In genomic region chr18:63774511-63774910, GRCh38 we compare ENCODE assay signal across 1 cellular context.
TF ChIP-seq lines count a peak whose summit lies in the region.

No MANE protein-coding gene starts in this region.

TF ChIP-seq in SK-N-SH, 30 proteins besides CTCF, POLR2A, EP300 and RAD21 (continued from another document):
- TF ChIP-seq IRF3 (IDR thresholded peaks at IDR 0.05; ENCODE audit: low read depth, low read length) (no peak), SMC3 (IDR thresholded peaks at IDR 0.05; ENCODE audit: low read depth, low read length) (no peak), NFIC (IDR thresholded peaks at IDR 0.05; ENCODE audit: borderline replicate concordance) (no peak), RFX5 (IDR thresholded peaks at IDR 0.05; ENCODE audit: low read length) (no peak), RXRA (IDR thresholded peaks at IDR 0.05; ENCODE audit: borderline replicate concordance, low read depth) (no peak)
- TF ChIP-seq, protein P1, sequence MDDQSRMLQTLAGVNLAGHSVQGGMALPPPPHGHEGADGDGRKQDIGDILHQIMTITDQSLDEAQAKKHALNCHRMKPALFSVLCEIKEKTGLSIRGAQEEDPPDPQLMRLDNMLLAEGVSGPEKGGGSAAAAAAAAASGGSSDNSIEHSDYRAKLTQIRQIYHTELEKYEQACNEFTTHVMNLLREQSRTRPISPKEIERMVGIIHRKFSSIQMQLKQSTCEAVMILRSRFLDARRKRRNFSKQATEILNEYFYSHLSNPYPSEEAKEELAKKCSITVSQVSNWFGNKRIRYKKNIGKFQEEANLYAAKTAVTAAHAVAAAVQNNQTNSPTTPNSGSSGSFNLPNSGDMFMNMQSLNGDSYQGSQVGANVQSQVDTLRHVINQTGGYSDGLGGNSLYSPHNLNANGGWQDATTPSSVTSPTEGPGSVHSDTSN (IDR thresholded peaks at IDR 0.05), result no peak
- TF ChIP-seq, protein P2, sequence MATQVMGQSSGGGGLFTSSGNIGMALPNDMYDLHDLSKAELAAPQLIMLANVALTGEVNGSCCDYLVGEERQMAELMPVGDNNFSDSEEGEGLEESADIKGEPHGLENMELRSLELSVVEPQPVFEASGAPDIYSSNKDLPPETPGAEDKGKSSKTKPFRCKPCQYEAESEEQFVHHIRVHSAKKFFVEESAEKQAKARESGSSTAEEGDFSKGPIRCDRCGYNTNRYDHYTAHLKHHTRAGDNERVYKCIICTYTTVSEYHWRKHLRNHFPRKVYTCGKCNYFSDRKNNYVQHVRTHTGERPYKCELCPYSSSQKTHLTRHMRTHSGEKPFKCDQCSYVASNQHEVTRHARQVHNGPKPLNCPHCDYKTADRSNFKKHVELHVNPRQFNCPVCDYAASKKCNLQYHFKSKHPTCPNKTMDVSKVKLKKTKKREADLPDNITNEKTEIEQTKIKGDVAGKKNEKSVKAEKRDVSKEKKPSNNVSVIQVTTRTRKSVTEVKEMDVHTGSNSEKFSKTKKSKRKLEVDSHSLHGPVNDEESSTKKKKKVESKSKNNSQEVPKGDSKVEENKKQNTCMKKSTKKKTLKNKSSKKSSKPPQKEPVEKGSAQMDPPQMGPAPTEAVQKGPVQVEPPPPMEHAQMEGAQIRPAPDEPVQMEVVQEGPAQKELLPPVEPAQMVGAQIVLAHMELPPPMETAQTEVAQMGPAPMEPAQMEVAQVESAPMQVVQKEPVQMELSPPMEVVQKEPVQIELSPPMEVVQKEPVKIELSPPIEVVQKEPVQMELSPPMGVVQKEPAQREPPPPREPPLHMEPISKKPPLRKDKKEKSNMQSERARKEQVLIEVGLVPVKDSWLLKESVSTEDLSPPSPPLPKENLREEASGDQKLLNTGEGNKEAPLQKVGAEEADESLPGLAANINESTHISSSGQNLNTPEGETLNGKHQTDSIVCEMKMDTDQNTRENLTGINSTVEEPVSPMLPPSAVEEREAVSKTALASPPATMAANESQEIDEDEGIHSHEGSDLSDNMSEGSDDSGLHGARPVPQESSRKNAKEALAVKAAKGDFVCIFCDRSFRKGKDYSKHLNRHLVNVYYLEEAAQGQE (IDR thresholded peaks at IDR 0.05; ENCODE audit: low read depth, low read length), result no peak
- TF ChIP-seq, protein P3, sequence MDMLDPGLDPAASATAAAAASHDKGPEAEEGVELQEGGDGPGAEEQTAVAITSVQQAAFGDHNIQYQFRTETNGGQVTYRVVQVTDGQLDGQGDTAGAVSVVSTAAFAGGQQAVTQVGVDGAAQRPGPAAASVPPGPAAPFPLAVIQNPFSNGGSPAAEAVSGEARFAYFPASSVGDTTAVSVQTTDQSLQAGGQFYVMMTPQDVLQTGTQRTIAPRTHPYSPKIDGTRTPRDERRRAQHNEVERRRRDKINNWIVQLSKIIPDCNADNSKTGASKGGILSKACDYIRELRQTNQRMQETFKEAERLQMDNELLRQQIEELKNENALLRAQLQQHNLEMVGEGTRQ (IDR thresholded peaks at IDR 0.05; ENCODE audit: borderline replicate concordance, low read depth, low read length), result no peak
